ENCODE assay signal across 1 cellular context in genomic region chr2:233013027-233013461, GRCh38.
TF ChIP-seq lines count a peak whose summit lies in the region.

Gene NGEF (minus strand): TSS chr2:233013256. CDS start chr2:232974890, 38,366 bp downstream.

TF ChIP-seq in HepG2, 621 proteins besides CTCF, POLR2A, EP300 and RAD21 (continued from another document and continues in another):
- TF ChIP-seq RERE (CRISPR knock-in tag; IDR thresholded peaks at IDR 0.05; ENCODE audit: low read depth) (no peak), BCLAF1 (IDR thresholded peaks at IDR 0.05) (no peak), ZNF34 (CRISPR knock-in tag; IDR thresholded peaks at IDR 0.05; ENCODE audit: borderline replicate concordance) (no peak), EED (CRISPR knock-in tag; IDR thresholded peaks at IDR 0.05) (0 out of 2 replicates have a peak, but pooled peaks have one; percentile 34), ZBTB4 (CRISPR knock-in tag; IDR thresholded peaks at IDR 0.05; ENCODE audit: borderline replicate concordance) (no peak), ZBTB25 (CRISPR knock-in tag; IDR thresholded peaks at IDR 0.05) (no peak), ZMAT3 (CRISPR knock-in tag; conservative IDR thresholded peaks at IDR 0.05) (peak; percentile 60; the same call in 1 of the 2 replicates), NFE2L2 (IDR thresholded peaks at IDR 0.05; ENCODE audit: low read length) (no peak), ZNF263 (CRISPR knock-in tag; IDR thresholded peaks at IDR 0.05) (peak; percentile 30; the same call in 1 of the 2 replicates), PAXIP1 (CRISPR knock-in tag; conservative IDR thresholded peaks at IDR 0.05) (peak; percentile 99), ZNF816 (CRISPR knock-in tag; IDR thresholded peaks at IDR 0.05; ENCODE audit: borderline replicate concordance) (no peak), ZNF790 (CRISPR knock-in tag; IDR thresholded peaks at IDR 0.05; ENCODE audit: borderline replicate concordance) (no peak), ZNF280B (CRISPR knock-in tag; IDR thresholded peaks at IDR 0.05; ENCODE audit: borderline replicate concordance) (peak; percentile 83; the same call in 1 of the 2 replicates), ZNF547 (CRISPR knock-in tag; IDR thresholded peaks at IDR 0.05) (no peak), ZNF18 (CRISPR knock-in tag; IDR thresholded peaks at IDR 0.05; ENCODE audit: insufficient replicate concordance) (peak; percentile 40), CENPBD1 (CRISPR knock-in tag; IDR thresholded peaks at IDR 0.05; ENCODE audit: borderline replicate concordance, low read depth) (no peak), ZBTB34 (CRISPR knock-in tag; IDR thresholded peaks at IDR 0.05) (peak; percentile 99), GFI1 (CRISPR knock-in tag; IDR thresholded peaks at IDR 0.05; ENCODE audit: borderline replicate concordance) (peak; percentile 49; the same call in 1 of the 2 replicates), ARID5B (CRISPR knock-in tag; IDR thresholded peaks at IDR 0.05) (peak; percentile 92), HNRNPLL (IDR thresholded peaks at IDR 0.05; ENCODE audit: low read depth, low read length, poor library complexity, severe bottlenecking) (no peak), ZNF382 (CRISPR knock-in tag; IDR thresholded peaks at IDR 0.05; ENCODE audit: borderline replicate concordance) (no peak), MZF1 (CRISPR knock-in tag; IDR thresholded peaks at IDR 0.05; ENCODE audit: borderline replicate concordance) (no peak)
